Comparison of ENCODE assay signal across 15 cellular contexts in genomic region chr12:85348779-85349178, GRCh38.
DNase-seq lines count a peak whose midpoint lies in the region; ATAC-seq and TF ChIP-seq lines count a peak whose summit lies in the region.
"Had no signal": no experiment of that assay in that cellular context is flagged by ENCODE, and none has a peak within 500 bp of the region (broad histone marks: within the 10 kb centered on the region; RNA-seq: fewer than 3 reads in every experiment).

No MANE protein-coding gene starts in this region.

- no peak for TF ChIP-seq RAD21 in HCT116 (IDR thresholded peaks at IDR 0.05; ENCODE audit: low read depth)

- H3K9ac ChIP-seq in HCT116 (ENCODE audit: low read length): no peak overlapping the region
- H3K9ac ChIP-seq: BLaER1 treated with 17β-estradiol and CSF1 and Interleukin-3, amounts not matched to agents 10 nM and 100 nM had no signal

- no peaks in the 10 kb centered on the region for H4K20me1 ChIP-seq in HCT116 (ENCODE audit: insufficient read depth)
- H4K20me1 ChIP-seq: BLaER1 treated with 17β-estradiol and CSF1 and Interleukin-3, amounts not matched to agents 10 nM and 100 nM had no signal

- no peak for TF ChIP-seq POLR2A in HCT116 (IDR thresholded peaks at IDR 0.05; ENCODE audit: borderline replicate concordance, extremely low read depth, insufficient read depth, insufficient read length)

- no peaks in the 10 kb centered on the region for H3K36me3 ChIP-seq in HCT116 (ENCODE audit: control insufficient read depth in 1 of 2, insufficient read depth in 2 of 2, low read length in 2 of 2)
- H3K36me3 ChIP-seq: BLaER1 treated with 17β-estradiol and CSF1 and Interleukin-3, amounts not matched to agents 10 nM and 100 nM had no signal

- H2AFZ ChIP-seq in HCT116 (ENCODE audit: low read depth, low read length, poor library complexity, severe bottlenecking): peak overlapping the region; percentile 12

- no peak overlapping the region for H3K27ac ChIP-seq in HCT116 (ENCODE audit: low read depth, low read length)
- H3K27ac ChIP-seq: BLaER1 treated with 17β-estradiol and CSF1 and Interleukin-3, amounts not matched to agents 10 nM and 100 nM; C4-2B had no signal

- no peak for DNase-seq in HCT116 (ENCODE audit: low read depth, low spot score)
- DNase-seq in HEK293T (ENCODE audit: extremely low spot score): no peak
- no peak for DNase-seq in NCI-H2107 (lab: John Stamatoyannopoulos, UW)
- DNase-seq in HT-29 (ENCODE audit: low spot score): no peak
- DNase-seq: 8988T; AML-193; Caco-2; Calu3; CD4-positive, alpha-beta T cell; CD8-positive, alpha-beta T cell; DMS79 treated with DMSO at 0.1 percent for 48 hours; GF-D8 had no signal

- no peaks in the 10 kb centered on the region for H3K9me3 ChIP-seq in HCT116 (ENCODE audit: control insufficient read depth in 1 of 2, insufficient read depth in 1 of 2, low read depth in 1 of 2, low read length in 2 of 2)
- H3K9me3 ChIP-seq: BLaER1 treated with 17β-estradiol and CSF1 and Interleukin-3, amounts not matched to agents 10 nM and 100 nM; Caco-2 had no signal

- H3K79me2 ChIP-seq in HCT116 (ENCODE audit: insufficient read depth, low read length): no peaks in the 10 kb centered on the region

- no TSS peak for BruUV-seq in HCT116 (replicated peaks; lab: Mats Ljungman, UMichigan)

- intact Hi-C loops in HCT116 (cut with micrococcal nuclease): no loop called here

- no peaks in the 10 kb centered on the region for H3K27me3 ChIP-seq in HCT116 (ENCODE audit: insufficient read depth, low read length)
- H3K27me3 ChIP-seq: BLaER1 treated with 17β-estradiol and CSF1 and Interleukin-3, amounts not matched to agents 10 nM and 100 nM had no signal

- RAD21 ChIA-PET in HCT116 (lab: Charles Lee; ENCODE audit: low non-redundant PET in 1 of 2, low total read pairs in 2 of 2, uncharacterized antibody in 2 of 2, unreplicated experiment in 2 of 2): no interaction called here

- ATAC-seq in HCT116 (no peak), GM21515 (IDR thresholded peaks at IDR 0.05; ENCODE audit: unreplicated experiment) (no peak)
- ATAC-seq: CD8-positive, alpha-beta T cell had no signal

- H3K4me3 ChIP-seq in HCT116 (replicated peaks in 1 of 2; ENCODE audit: low read depth in 1 of 2, low read length in 2 of 2): no peak overlapping the region
- H3K4me3 ChIP-seq: BLaER1 treated with 17β-estradiol and CSF1 and Interleukin-3, amounts not matched to agents 10 nM and 100 nM had no signal

- CTCF ChIA-PET in HCT116 (lab: Charles Lee) (no interaction called here), HEK293T (lab: Yijun Ruan, JAX) (no interaction called here)

- TF ChIP-seq CTCF in HCT116 (IDR thresholded peaks at IDR 0.05 in 2 of 3, conservative IDR thresholded peaks at IDR 0.05 in 1 of 3; ENCODE audit: borderline replicate concordance in 1 of 3, insufficient read depth in 1 of 3, low read depth in 2 of 3, low read length in 2 of 3): no peak

- no peak overlapping the region for H3K4me2 ChIP-seq in HCT116 (ENCODE audit: low read length)
- H3K4me2 ChIP-seq: BLaER1 treated with 17β-estradiol and CSF1 and Interleukin-3, amounts not matched to agents 10 nM and 100 nM had no signal

- H3K4me1 ChIP-seq in HCT116 (ENCODE audit: control insufficient read depth in 1 of 2, insufficient read depth in 2 of 2, low read length in 2 of 2): no peaks in the 10 kb centered on the region
- H3K4me1 ChIP-seq: Caco-2 had no signal

- no peaks in the 10 kb centered on the region for H3K9me2 ChIP-seq in HCT116 (ENCODE audit: insufficient read depth)

- POLR2A ChIA-PET in HCT116 (lab: Charles Lee) (no interaction called here), HEK293T (lab: Yijun Ruan, JAX) (no interaction called here)

TF ChIP-seq in HCT116, 20 proteins besides CTCF, POLR2A, EP300 and RAD21:
- no peak for TF ChIP-seq SP1 (IDR thresholded peaks at IDR 0.05; ENCODE audit: low read depth)
- no peak for TF ChIP-seq ZNF274 (IDR thresholded peaks at IDR 0.05; ENCODE audit: low read depth, low read length)
- TF ChIP-seq CBX3 (IDR thresholded peaks at IDR 0.05; ENCODE audit: low read depth): no peak
- no peak for TF ChIP-seq EZH2phosphoT487 (IDR thresholded peaks at IDR 0.05; ENCODE audit: borderline replicate concordance)
- no peak for TF ChIP-seq TCF7L2 (IDR thresholded peaks at IDR 0.05; ENCODE audit: borderline replicate concordance, extremely low read depth, insufficient read depth, insufficient read length)
- no peak for TF ChIP-seq EGR1 (IDR thresholded peaks at IDR 0.05; ENCODE audit: low read depth)
- TF ChIP-seq ATF3 (IDR thresholded peaks at IDR 0.05): no peak
- no peak for TF ChIP-seq MAX (IDR thresholded peaks at IDR 0.05)
- no peak for TF ChIP-seq SIN3A (IDR thresholded peaks at IDR 0.05; ENCODE audit: low read depth)
TF ChIP-seq in HCT116: peak in this region for 0.

TF ChIP-seq in HEK293T, 16 proteins besides CTCF, POLR2A, EP300 and RAD21:
- TF ChIP-seq SUZ12 (IDR thresholded peaks at IDR 0.05) (no peak), ELF4 (IDR thresholded peaks at IDR 0.05) (no peak), FOXM1 (IDR thresholded peaks at IDR 0.05; ENCODE audit: borderline replicate concordance) (no peak), LEF1 (IDR thresholded peaks at IDR 0.05; ENCODE audit: borderline replicate concordance) (no peak), BHLHE40 (IDR thresholded peaks at IDR 0.05; ENCODE audit: borderline replicate concordance) (no peak), CTBP1 (IDR thresholded peaks at IDR 0.05; ENCODE audit: borderline replicate concordance) (0 out of 2 replicates have a peak, but pooled peaks have one; percentile 44), PKNOX1 (IDR thresholded peaks at IDR 0.05) (peak; percentile 79), L3MBTL2 (conservative IDR thresholded peaks at IDR 0.05) (no peak), HDGF (IDR thresholded peaks at IDR 0.05; ENCODE audit: borderline replicate concordance) (no peak), ARNT (IDR thresholded peaks at IDR 0.05) (no peak), ZNF384 (IDR thresholded peaks at IDR 0.05) (no peak), FOXK2 (IDR thresholded peaks at IDR 0.05) (no peak), SP1 (IDR thresholded peaks at IDR 0.05) (no peak), NFRKB (IDR thresholded peaks at IDR 0.05) (no peak), TARDBP (IDR thresholded peaks at IDR 0.05) (no peak)
